In genomic region chr20:16761305-16761829, GRCh38 we compare ENCODE assay signal across 1 cellular context.
TF ChIP-seq lines count a peak whose summit lies in the region.

No MANE protein-coding gene starts in this region.

TF ChIP-seq in H1, 55 proteins besides CTCF, POLR2A, EP300 and RAD21:
- TF ChIP-seq GTF2F1 (IDR thresholded peaks at IDR 0.05; ENCODE audit: borderline replicate concordance, low read depth, low read length) (no peak), TEAD4 (IDR thresholded peaks at IDR 0.05; ENCODE audit: low read depth, low read length) (0 out of 2 replicates have a peak, but pooled peaks have one; percentile 4)
TF ChIP-seq in H1: peak in this region for 1.
